In the genomic region with DNA sequence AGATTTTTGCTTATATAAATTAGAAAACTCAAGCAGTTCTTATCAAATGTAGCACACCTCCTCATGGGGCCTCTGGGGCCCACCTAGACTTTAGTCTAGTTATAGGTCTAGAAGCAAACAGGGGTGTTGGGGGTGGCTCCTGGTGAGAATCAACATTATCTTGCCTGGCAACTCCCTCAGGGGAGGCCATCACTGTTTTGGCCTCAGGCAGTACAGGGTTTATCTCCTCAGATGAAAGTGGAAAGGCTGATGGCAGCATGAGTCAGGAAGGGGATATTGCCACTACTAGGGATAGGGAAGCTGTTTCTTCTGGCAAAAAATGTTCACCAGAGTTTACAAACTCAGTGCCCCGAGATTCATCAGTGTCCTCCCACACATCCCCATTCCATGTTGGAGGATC, we compare ENCODE assay signal across 17 cellular contexts.
"Had no signal": no experiment of that assay in that cellular context is flagged by ENCODE, and none has a peak within 500 bp of the region (broad histone marks: within the 10 kb centered on the region; RNA-seq: fewer than 3 reads in every experiment).

No MANE protein-coding gene starts in this region.

- DNase-seq: activated CD4-positive, CD25-positive, alpha-beta regulatory T cell treated with anti-CD3 and anti-CD28 coated beads, Interleukin-2, amount 50 U/mL, for 72 hours; activated gamma-delta T cell; activated T-cell treated with anti-CD3 and anti-CD28 coated beads, Interleukin-2, amount 50 U/mL, for 24 hours; caudate nucleus; left colon; lower lobe of right lung; naive B cell; right lobe of liver; stimulated activated CD4-positive, alpha-beta T cell treated with anti-CD3 and anti-CD28 coated beads, Interleukin-4, amount 100 ng/mL, for 4 hours; stimulated activated CD8-positive, alpha-beta memory T cell treated with anti-CD3 and anti-CD28 coated beads, Interleukin-4, amount 100 ng/mL, for 48 hours; stomach; testis had no signal

- H3K4me1 Mint-ChIP-seq: naive B cell, neural progenitor cell had no signal

- H3K9me3 Mint-ChIP-seq: T-helper 2 cell treated with Interferon-gamma antibody and Interleukin-4, amounts not matched to agents 5 μg/mL and 100 μg/mL, for 36 hours had no signal

- ATAC-seq: esophagus mucosa, left colon, lower lobe of right lung, right lobe of liver had no signal

- FAIRE-seq: endometrium, islet of Langerhans had no signal

- H3K36me3 Mint-ChIP-seq: naive B cell, neural progenitor cell had no signal

- H3K27me3 Mint-ChIP-seq: activated T-cell treated with anti-CD3 and anti-CD28 coated beads, Interleukin-2, amount 50 U/mL, for 24 hours; naive B cell had no signal

- H3K27ac Mint-ChIP-seq: activated T-cell treated with anti-CD3 and anti-CD28 coated beads, Interleukin-2, amount 50 U/mL, for 24 hours; naive B cell; neural progenitor cell; T-helper 2 cell treated with Interferon-gamma antibody and Interleukin-4, amounts not matched to agents 5 μg/mL and 100 μg/mL, for 36 hours had no signal

- H3K4me3 Mint-ChIP-seq: activated T-cell treated with anti-CD3 and anti-CD28 coated beads, Interleukin-2, amount 50 U/mL, for 24 hours; naive B cell; neural progenitor cell; T-helper 2 cell treated with Interferon-gamma antibody and Interleukin-4, amounts not matched to agents 5 μg/mL and 100 μg/mL, for 36 hours had no signal
